14 cellular contexts compared by ENCODE assay signal in the genomic region with DNA sequence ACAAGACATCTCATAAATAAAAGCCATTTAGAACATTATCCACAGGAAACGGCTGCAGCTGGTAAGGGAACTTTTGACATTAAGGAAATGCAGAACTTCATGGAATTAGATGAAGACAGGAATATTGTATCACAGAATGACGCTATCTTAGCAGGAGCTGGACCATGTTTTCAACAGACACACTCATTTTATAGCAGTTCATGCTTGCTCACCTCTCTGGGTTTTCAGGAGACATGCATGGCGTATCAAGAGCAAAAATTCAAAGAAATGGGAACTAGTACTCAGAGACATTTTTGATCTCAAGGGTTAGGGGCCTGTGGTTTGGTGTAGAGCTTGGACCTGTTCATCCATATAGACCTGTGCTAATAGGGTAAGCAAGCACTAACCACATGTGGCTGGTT.
A peak's percentile ranks its signal among the peaks of the same experiment; 100 is the strongest.
DNase-seq lines count a peak whose midpoint lies in the region; ATAC-seq and TF ChIP-seq lines count a peak whose summit lies in the region.
"Had no signal": no experiment of that assay in that cellular context is flagged by ENCODE, and none has a peak within 500 bp of the region (broad histone marks: within the 10 kb centered on the region; RNA-seq: fewer than 3 reads in every experiment).

No MANE protein-coding gene starts in this region.

- DNase-seq in heart right ventricle (no peak), Right ventricle myocardium inferior (ENCODE audit: missing footprints) (no peak), OCI-M1 (lab: John Stamatoyannopoulos, UW) (no peak), EL (no peak), NCI-H1436 (lab: John Stamatoyannopoulos, UW) (no peak)
- peak; percentile 33 for DNase-seq in stimulated activated naive B cell treated with anti-CD40 and anti-IgM and Interleukin-4, amounts not matched to agents 10 μg/mL and 1 μg/mL and 100 μg/mL, for 72 hours
- DNase-seq: activated CD8-positive, alpha-beta memory T cell treated with anti-CD3 and anti-CD28 coated beads for 24 hours; mammary epithelial cell; NCI-H2171 treated with DMSO at 0.1 percent for 48 hours; stimulated activated CD4-positive, alpha-beta T cell treated with anti-CD3 and anti-CD28 coated beads, Interleukin-1b, Interleukin-23, amount 100 ng/mL, for 48 hours; stimulated activated naive CD4-positive, alpha-beta T cell had no signal

- H3K9me3 ChIP-seq in heart right ventricle, result no peaks in the 10 kb centered on the region
- H3K9me3 ChIP-seq: ascending aorta had no signal

- H3K27me3 ChIP-seq in heart right ventricle, result no peaks in the 10 kb centered on the region
- H3K27me3 ChIP-seq: ascending aorta had no signal

- TF ChIP-seq CTCF in heart right ventricle (IDR thresholded peaks at IDR 0.05), result no peak

- no peaks in the 10 kb centered on the region for H3K27me3 Mint-ChIP-seq in stimulated activated naive B cell treated with anti-CD40 and anti-IgM and Interleukin-4, amounts not matched to agents 10 μg/mL and 1 μg/mL and 100 μg/mL, for 72 hours

- intact Hi-C loops in heart right ventricle (cut with DNase I), result loop anchor here in 2 of 10 donors (5.0 to 10.0 kb wide), 2 partner anchors 54 to 127 kb away; partner anchors contain the start of gene FYN (in 1 of the 2)
- intact Hi-C loops in Right ventricle myocardium inferior (cut with DNase I), result no loop called here

- 51 to 53% methylated on average over 3 of the region's 3 CpGs for WGBS in heart right ventricle, 2 donors

- H3K4me1 Mint-ChIP-seq in stimulated activated naive B cell treated with anti-CD40 and anti-IgM and Interleukin-4, amounts not matched to agents 10 μg/mL and 1 μg/mL and 100 μg/mL, for 72 hours, result peaks cover 50 to 61% of the 10 kb centered on the region in 2 donors

- H3K4me3 ChIP-seq in heart right ventricle, result no peak overlapping the region
- H3K4me3 ChIP-seq: ascending aorta had no signal

- H3K36me3 Mint-ChIP-seq in stimulated activated naive B cell treated with anti-CD40 and anti-IgM and Interleukin-4, amounts not matched to agents 10 μg/mL and 1 μg/mL and 100 μg/mL, for 72 hours, result peaks cover 21 to 35% of the 10 kb centered on the region in 2 donors

- no peak for ATAC-seq in heart right ventricle
- ATAC-seq in Right ventricle myocardium inferior, result no peak
- peak; percentile 40 for ATAC-seq in HG03571 (IDR thresholded peaks at IDR 0.05; ENCODE audit: unreplicated experiment)
- ATAC-seq in esophagus mucosa, result peak; percentile 60
- peak; percentile 97 to 99 for ATAC-seq in stimulated activated naive B cell treated with anti-CD40 and anti-IgM and Interleukin-4, amounts not matched to agents 10 μg/mL and 1 μg/mL and 100 μg/mL, for 72 hours (replicated peaks)

- H3K36me3 ChIP-seq in heart right ventricle, result no peaks in the 10 kb centered on the region
- H3K36me3 ChIP-seq: ascending aorta had no signal

- peaks cover 9 to 93% (median 81%) of the 10 kb centered on the region in 9 donors for H3K4me1 ChIP-seq in heart right ventricle
- H3K4me1 ChIP-seq: ascending aorta had no signal

- H3K9me3 Mint-ChIP-seq in stimulated activated naive B cell treated with anti-CD40 and anti-IgM and Interleukin-4, amounts not matched to agents 10 μg/mL and 1 μg/mL and 100 μg/mL, for 72 hours, result peaks cover 0 to 3% of the 10 kb centered on the region in 2 donors

- peak overlapping the region in 8 of 10 donors; percentile 12 to 74 (median 54) for H3K27ac ChIP-seq in heart right ventricle
- H3K27ac ChIP-seq: ascending aorta had no signal

- H3K4me3 Mint-ChIP-seq in stimulated activated naive B cell treated with anti-CD40 and anti-IgM and Interleukin-4, amounts not matched to agents 10 μg/mL and 1 μg/mL and 100 μg/mL, for 72 hours, result no peak overlapping the region

- no peak overlapping the region for H3K27ac Mint-ChIP-seq in stimulated activated naive B cell treated with anti-CD40 and anti-IgM and Interleukin-4, amounts not matched to agents 10 μg/mL and 1 μg/mL and 100 μg/mL, for 72 hours

Comparison
In these comparisons a context has a peak if more than half of its experiments do, and no peak if none do; other contexts are left out.
1. ATAC-seq: peak in HG03571 (single experiment), esophagus mucosa (single experiment) and stimulated activated naive B cell treated with anti-CD40 and anti-IgM and Interleukin-4, amounts not matched to agents 10 μg/mL and 1 μg/mL and 100 μg/mL, for 72 hours (2 of 2); none in heart right ventricle (0 of 8) and Right ventricle myocardium inferior (single experiment).